Comparison of ENCODE assay signal across 1 cellular context in genomic region chr9:124506931-124507879, GRCh38.
TF ChIP-seq lines count a peak whose summit lies in the region.

TSS of gene NR5A1 (minus strand) at chr9:124507399. CDS start at chr9:124503395, 4,004 bp downstream.

TF ChIP-seq in HepG2, 621 proteins besides CTCF, POLR2A, EP300 and RAD21 (continued from another document):
- TF ChIP-seq, protein P1, sequence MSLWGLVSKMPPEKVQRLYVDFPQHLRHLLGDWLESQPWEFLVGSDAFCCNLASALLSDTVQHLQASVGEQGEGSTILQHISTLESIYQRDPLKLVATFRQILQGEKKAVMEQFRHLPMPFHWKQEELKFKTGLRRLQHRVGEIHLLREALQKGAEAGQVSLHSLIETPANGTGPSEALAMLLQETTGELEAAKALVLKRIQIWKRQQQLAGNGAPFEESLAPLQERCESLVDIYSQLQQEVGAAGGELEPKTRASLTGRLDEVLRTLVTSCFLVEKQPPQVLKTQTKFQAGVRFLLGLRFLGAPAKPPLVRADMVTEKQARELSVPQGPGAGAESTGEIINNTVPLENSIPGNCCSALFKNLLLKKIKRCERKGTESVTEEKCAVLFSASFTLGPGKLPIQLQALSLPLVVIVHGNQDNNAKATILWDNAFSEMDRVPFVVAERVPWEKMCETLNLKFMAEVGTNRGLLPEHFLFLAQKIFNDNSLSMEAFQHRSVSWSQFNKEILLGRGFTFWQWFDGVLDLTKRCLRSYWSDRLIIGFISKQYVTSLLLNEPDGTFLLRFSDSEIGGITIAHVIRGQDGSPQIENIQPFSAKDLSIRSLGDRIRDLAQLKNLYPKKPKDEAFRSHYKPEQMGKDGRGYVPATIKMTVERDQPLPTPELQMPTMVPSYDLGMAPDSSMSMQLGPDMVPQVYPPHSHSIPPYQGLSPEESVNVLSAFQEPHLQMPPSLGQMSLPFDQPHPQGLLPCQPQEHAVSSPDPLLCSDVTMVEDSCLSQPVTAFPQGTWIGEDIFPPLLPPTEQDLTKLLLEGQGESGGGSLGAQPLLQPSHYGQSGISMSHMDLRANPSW (CRISPR knock-in tag; IDR thresholded peaks at IDR 0.05; ENCODE audit: borderline replicate concordance): no peak
- TF ChIP-seq, protein P2, sequence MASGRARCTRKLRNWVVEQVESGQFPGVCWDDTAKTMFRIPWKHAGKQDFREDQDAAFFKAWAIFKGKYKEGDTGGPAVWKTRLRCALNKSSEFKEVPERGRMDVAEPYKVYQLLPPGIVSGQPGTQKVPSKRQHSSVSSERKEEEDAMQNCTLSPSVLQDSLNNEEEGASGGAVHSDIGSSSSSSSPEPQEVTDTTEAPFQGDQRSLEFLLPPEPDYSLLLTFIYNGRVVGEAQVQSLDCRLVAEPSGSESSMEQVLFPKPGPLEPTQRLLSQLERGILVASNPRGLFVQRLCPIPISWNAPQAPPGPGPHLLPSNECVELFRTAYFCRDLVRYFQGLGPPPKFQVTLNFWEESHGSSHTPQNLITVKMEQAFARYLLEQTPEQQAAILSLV (CRISPR knock-in tag; IDR thresholded peaks at IDR 0.05; ENCODE audit: borderline replicate concordance): peak; percentile 61; the same call in 1 of the 2 replicates
- TF ChIP-seq SMAD3 (CRISPR knock-in tag; IDR thresholded peaks at IDR 0.05) (peak; percentile 10; the same call in 1 of the 2 replicates), PAWR (CRISPR knock-in tag; IDR thresholded peaks at IDR 0.05; ENCODE audit: borderline replicate concordance) (0 out of 2 replicates have a peak, but pooled peaks have one; percentile 22), KAT2B (IDR thresholded peaks at IDR 0.05; ENCODE audit: borderline replicate concordance, low read depth, low read length) (no peak), ZNF788 (CRISPR knock-in tag; IDR thresholded peaks at IDR 0.05; ENCODE audit: borderline replicate concordance) (peak; percentile 71; the same call in 1 of the 2 replicates), CC2D1A (CRISPR knock-in tag; IDR thresholded peaks at IDR 0.05) (no peak), HIC2 (CRISPR knock-in tag; IDR thresholded peaks at IDR 0.05; ENCODE audit: low read depth) (peak; percentile 74), CREM (IDR thresholded peaks at IDR 0.05) (no peak), CREM (CRISPR knock-in tag; IDR thresholded peaks at IDR 0.05) (no peak), CHD2 (IDR thresholded peaks at IDR 0.05; ENCODE audit: low read depth, low read length) (no peak; the same call in 1 of the 2 replicates), NFE2L1 (CRISPR knock-in tag; IDR thresholded peaks at IDR 0.05; ENCODE audit: borderline replicate concordance) (no peak), ZNF839 (CRISPR knock-in tag; IDR thresholded peaks at IDR 0.05; ENCODE audit: borderline replicate concordance) (0 out of 2 replicates have a peak, but pooled peaks have one; percentile 22), LRRFIP1 (CRISPR knock-in tag; conservative IDR thresholded peaks at IDR 0.05) (0 out of 2 replicates have a peak, but pooled peaks have one; percentile 32), NR3C1 (CRISPR knock-in tag; IDR thresholded peaks at IDR 0.05) (no peak), ZNF580 (CRISPR knock-in tag; IDR thresholded peaks at IDR 0.05; ENCODE audit: borderline replicate concordance, low read depth) (peak; percentile 26; the same call in 1 of the 2 replicates), SMAD9 (CRISPR knock-in tag; IDR thresholded peaks at IDR 0.05) (0 out of 2 replicates have a peak, but pooled peaks have one; percentile 31), ZNF280B (CRISPR knock-in tag; IDR thresholded peaks at IDR 0.05; ENCODE audit: borderline replicate concordance) (peak; percentile 57; the same call in 1 of the 2 replicates), ZNF225 (CRISPR knock-in tag; IDR thresholded peaks at IDR 0.05) (peak; percentile 70; the same call in 1 of the 2 replicates), ZNF354B (CRISPR knock-in tag; IDR thresholded peaks at IDR 0.05) (0 out of 2 replicates have a peak, but pooled peaks have one; percentile 41), RAD51 (IDR thresholded peaks at IDR 0.05; ENCODE audit: borderline replicate concordance) (peak; percentile 64), POLR2G (IDR thresholded peaks at IDR 0.05; ENCODE audit: low read depth, low read length) (peak; percentile 81), ZNF75D (CRISPR knock-in tag; IDR thresholded peaks at IDR 0.05; ENCODE audit: borderline replicate concordance) (no peak), FOXA1 (IDR thresholded peaks at IDR 0.05) (no peak), FOXA1 (CRISPR knock-in tag; IDR thresholded peaks at IDR 0.05) (no peak), HOXA7 (CRISPR knock-in tag; IDR thresholded peaks at IDR 0.05) (peak; percentile 26; the same call in 1 of the 2 replicates), MBNL3 (CRISPR knock-in tag; conservative IDR thresholded peaks at IDR 0.05) (no peak), EHMT2 (IDR thresholded peaks at IDR 0.05; ENCODE audit: borderline replicate concordance, low read depth, low read length) (no peak), PHF8 (CRISPR knock-in tag; IDR thresholded peaks at IDR 0.05) (peak; percentile 91), ZNF678 (CRISPR knock-in tag; IDR thresholded peaks at IDR 0.05) (peak; percentile 79), TRIM24 (CRISPR knock-in tag; IDR thresholded peaks at IDR 0.05) (no peak), KDM5B (CRISPR knock-in tag; IDR thresholded peaks at IDR 0.05; ENCODE audit: borderline replicate concordance) (peak; percentile 36), ZNF337 (CRISPR knock-in tag; IDR thresholded peaks at IDR 0.05; ENCODE audit: borderline replicate concordance, low read depth) (0 out of 2 replicates have a peak, but pooled peaks have one; percentile 37)
- TF ChIP-seq, protein P3, sequence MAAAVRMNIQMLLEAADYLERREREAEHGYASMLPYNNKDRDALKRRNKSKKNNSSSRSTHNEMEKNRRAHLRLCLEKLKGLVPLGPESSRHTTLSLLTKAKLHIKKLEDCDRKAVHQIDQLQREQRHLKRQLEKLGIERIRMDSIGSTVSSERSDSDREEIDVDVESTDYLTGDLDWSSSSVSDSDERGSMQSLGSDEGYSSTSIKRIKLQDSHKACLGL (CRISPR knock-in tag; IDR thresholded peaks at IDR 0.05): no peak
- TF ChIP-seq, protein P4, sequence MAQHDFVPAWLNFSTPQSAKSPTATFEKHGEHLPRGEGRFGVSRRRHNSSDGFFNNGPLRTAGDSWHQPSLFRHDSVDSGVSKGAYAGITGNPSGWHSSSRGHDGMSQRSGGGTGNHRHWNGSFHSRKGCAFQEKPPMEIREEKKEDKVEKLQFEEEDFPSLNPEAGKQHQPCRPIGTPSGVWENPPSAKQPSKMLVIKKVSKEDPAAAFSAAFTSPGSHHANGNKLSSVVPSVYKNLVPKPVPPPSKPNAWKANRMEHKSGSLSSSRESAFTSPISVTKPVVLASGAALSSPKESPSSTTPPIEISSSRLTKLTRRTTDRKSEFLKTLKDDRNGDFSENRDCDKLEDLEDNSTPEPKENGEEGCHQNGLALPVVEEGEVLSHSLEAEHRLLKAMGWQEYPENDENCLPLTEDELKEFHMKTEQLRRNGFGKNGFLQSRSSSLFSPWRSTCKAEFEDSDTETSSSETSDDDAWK (CRISPR knock-in tag; IDR thresholded peaks at IDR 0.05): no peak
- TF ChIP-seq, protein P5, sequence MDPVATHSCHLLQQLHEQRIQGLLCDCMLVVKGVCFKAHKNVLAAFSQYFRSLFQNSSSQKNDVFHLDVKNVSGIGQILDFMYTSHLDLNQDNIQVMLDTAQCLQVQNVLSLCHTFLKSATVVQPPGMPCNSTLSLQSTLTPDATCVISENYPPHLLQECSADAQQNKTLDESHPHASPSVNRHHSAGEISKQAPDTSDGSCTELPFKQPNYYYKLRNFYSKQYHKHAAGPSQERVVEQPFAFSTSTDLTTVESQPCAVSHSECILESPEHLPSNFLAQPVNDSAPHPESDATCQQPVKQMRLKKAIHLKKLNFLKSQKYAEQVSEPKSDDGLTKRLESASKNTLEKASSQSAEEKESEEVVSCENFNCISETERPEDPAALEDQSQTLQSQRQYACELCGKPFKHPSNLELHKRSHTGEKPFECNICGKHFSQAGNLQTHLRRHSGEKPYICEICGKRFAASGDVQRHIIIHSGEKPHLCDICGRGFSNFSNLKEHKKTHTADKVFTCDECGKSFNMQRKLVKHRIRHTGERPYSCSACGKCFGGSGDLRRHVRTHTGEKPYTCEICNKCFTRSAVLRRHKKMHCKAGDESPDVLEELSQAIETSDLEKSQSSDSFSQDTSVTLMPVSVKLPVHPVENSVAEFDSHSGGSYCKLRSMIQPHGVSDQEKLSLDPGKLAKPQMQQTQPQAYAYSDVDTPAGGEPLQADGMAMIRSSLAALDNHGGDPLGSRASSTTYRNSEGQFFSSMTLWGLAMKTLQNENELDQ (CRISPR knock-in tag; IDR thresholded peaks at IDR 0.05; ENCODE audit: borderline replicate concordance): no peak
- TF ChIP-seq, protein P6, sequence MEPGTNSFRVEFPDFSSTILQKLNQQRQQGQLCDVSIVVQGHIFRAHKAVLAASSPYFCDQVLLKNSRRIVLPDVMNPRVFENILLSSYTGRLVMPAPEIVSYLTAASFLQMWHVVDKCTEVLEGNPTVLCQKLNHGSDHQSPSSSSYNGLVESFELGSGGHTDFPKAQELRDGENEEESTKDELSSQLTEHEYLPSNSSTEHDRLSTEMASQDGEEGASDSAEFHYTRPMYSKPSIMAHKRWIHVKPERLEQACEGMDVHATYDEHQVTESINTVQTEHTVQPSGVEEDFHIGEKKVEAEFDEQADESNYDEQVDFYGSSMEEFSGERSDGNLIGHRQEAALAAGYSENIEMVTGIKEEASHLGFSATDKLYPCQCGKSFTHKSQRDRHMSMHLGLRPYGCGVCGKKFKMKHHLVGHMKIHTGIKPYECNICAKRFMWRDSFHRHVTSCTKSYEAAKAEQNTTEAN (CRISPR knock-in tag; conservative IDR thresholded peaks at IDR 0.05): no peak
- TF ChIP-seq, protein P7, sequence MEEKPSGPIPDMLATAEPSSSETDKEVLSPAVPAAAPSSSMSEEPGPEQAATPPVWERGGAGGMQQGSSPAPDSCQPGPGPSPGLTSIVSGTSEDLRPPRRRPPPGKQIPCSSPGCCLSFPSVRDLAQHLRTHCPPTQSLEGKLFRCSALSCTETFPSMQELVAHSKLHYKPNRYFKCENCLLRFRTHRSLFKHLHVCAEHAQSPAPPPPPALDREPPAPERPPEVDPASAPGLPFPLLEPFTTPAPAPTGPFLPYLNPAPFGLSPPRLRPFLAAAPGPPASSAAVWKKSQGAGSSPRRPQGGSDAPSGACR (CRISPR knock-in tag; IDR thresholded peaks at IDR 0.05): peak; percentile 78; the same call in 1 of the 2 replicates
- TF ChIP-seq, protein P8, sequence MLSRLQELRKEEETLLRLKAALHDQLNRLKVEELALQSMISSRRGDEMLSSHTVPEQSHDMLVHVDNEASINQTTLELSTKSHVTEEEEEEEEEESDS (CRISPR knock-in tag; IDR thresholded peaks at IDR 0.05; ENCODE audit: borderline replicate concordance): no peak
- TF ChIP-seq, protein P9, sequence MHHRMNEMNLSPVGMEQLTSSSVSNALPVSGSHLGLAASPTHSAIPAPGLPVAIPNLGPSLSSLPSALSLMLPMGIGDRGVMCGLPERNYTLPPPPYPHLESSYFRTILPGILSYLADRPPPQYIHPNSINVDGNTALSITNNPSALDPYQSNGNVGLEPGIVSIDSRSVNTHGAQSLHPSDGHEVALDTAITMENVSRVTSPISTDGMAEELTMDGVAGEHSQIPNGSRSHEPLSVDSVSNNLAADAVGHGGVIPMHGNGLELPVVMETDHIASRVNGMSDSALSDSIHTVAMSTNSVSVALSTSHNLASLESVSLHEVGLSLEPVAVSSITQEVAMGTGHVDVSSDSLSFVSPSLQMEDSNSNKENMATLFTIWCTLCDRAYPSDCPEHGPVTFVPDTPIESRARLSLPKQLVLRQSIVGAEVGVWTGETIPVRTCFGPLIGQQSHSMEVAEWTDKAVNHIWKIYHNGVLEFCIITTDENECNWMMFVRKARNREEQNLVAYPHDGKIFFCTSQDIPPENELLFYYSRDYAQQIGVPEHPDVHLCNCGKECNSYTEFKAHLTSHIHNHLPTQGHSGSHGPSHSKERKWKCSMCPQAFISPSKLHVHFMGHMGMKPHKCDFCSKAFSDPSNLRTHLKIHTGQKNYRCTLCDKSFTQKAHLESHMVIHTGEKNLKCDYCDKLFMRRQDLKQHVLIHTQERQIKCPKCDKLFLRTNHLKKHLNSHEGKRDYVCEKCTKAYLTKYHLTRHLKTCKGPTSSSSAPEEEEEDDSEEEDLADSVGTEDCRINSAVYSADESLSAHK (CRISPR knock-in tag; IDR thresholded peaks at IDR 0.05; ENCODE audit: borderline replicate concordance): no peak
